ENCODE assay signal across 8 cellular contexts in the genomic region with DNA sequence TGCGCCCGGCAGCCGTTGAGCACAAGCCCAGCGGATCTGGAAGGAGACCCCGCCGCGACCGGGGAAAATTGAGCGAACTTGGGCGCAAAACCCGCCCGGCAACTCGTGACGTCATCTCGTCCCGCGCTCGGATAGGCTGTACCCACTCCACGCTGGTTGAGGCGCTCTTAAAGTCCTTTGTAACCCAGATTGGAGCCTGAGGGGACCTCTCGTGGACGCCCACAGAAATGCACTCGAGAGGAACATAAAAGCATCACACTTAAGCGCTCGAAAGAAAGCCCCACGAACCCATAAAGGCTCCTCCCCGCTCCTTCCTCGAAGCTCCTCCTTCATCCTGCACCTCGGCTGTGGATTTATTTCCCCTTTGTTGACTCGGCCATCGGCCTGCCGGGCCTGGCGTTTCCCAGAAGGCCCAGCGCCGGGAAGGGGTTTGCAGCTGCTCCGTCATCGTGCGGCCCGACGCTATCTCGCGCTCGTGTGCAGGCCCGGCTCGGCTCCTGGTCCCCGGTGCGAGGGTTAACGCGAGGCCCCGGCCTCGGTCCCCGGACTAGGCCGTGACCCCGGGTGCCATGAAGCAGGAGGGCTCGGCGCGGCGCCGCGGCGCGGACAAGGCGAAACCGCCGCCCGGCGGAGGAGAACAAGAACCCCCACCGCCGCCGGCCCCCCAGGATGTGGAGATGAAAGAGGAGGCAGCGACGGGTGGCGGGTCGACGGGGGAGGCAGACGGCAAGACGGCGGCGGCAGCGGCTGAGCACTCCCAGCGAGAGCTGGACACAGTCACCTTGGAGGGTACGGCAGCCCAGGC. TPM values are rescaled to one million over a fixed set of nuclear protein-coding genes. Genes with fewer than 3 reads are reported as not detected.
DNase-seq lines count a peak whose midpoint lies in the region; ATAC-seq and TF ChIP-seq lines count a peak whose summit lies in the region.

A gene (plus strand): TSS at position 406 of the 805 bp plus-strand sequence. CDS start 164 bp downstream, at position 570.

- CTCF ChIA-PET in Caco-2 (lab: Charles Lee) = interaction anchor here (0.6 to 2.0 kb wide), 17 partner anchors 20 to 362 kb away, joined by 3 to 39 read pairs (median 4); a partner anchor contains a TSS
- CTCF ChIA-PET in activated CD8-positive, alpha-beta memory T cell treated with anti-CD3 and anti-CD28 coated beads for 36 hours (lab: Charles Lee) = interaction anchor here (0.7 to 2.6 kb wide), 22 partner anchors 8 to 359 kb away, joined by 3 to 28 read pairs (median 4); no protein-coding TSS in a partner anchor

- intact Hi-C loops in Caco-2 (cut with micrococcal nuclease; ENCODE audit: unreplicated experiment) = loop anchor here (1.0 kb wide), 2 partner anchors 21 to 63 kb away; no protein-coding TSS in a partner anchor

- H3K4me3 Mint-ChIP-seq in Caco-2 (ENCODE audit: unreplicated experiment) = peak within 1 kb of the TSS; percentile 98

- peak within 1 kb of the TSS; percentile 97 for H3K27ac Mint-ChIP-seq in Caco-2 (ENCODE audit: unreplicated experiment)

- BruUV-seq in Caco-2 (replicated peaks; lab: Mats Ljungman, UMichigan) = no TSS peak

- peaks cover 2% of the 10 kb centered on the region for H3K36me3 ChIP-seq in Caco-2 (ENCODE audit: control insufficient read depth, insufficient read depth, low read length)

- H3K9me3 Mint-ChIP-seq in Caco-2 (ENCODE audit: unreplicated experiment) = no peaks in the 10 kb centered on the region

- no peaks in the 10 kb centered on the region for H3K27me3 Mint-ChIP-seq in Caco-2 (ENCODE audit: insufficient read depth, unreplicated experiment)

- peak; percentile 68 to 80 for TF ChIP-seq CTCF in Caco-2 (IDR thresholded peaks at IDR 0.05; ENCODE audit: insufficient read depth in 1 of 2, low read depth in 1 of 2, low read length in 1 of 2, severe bottlenecking in 1 of 2, unreplicated experiment in 1 of 2)

- POLR2A ChIA-PET in Caco-2 (lab: Charles Lee) = interaction anchor here (0.5 to 1.6 kb wide), 13 partner anchors 22 to 237 kb away, joined by 3 to 14 read pairs (median 4); a partner anchor contains a TSS
- POLR2A ChIA-PET in activated CD8-positive, alpha-beta memory T cell treated with anti-CD3 and anti-CD28 coated beads for 36 hours (lab: Charles Lee) = interaction anchor here (0.6 to 1.6 kb wide), 9 partner anchors 23 to 353 kb away, joined by 3 to 8 read pairs (median 4); a partner anchor contains a TSS

- ATAC-seq in GM21360 (IDR thresholded peaks at IDR 0.05; ENCODE audit: unreplicated experiment) = peak; percentile 88

- H3K9me3 ChIP-seq in Caco-2 = no peaks in the 10 kb centered on the region

- no peaks in the 10 kb centered on the region for H3K27me3 ChIP-seq in Caco-2 (replicated peaks; ENCODE audit: control insufficient read depth, insufficient read depth, low read length)

- peak within 1 kb of the TSS; percentile 82 for H3K4me3 ChIP-seq in Caco-2 (ENCODE audit: low read depth, low read length)

- H3K36me3 Mint-ChIP-seq in Caco-2 (ENCODE audit: insufficient read depth, unreplicated experiment) = peaks cover 41% of the 10 kb centered on the region

- DNase-seq in Caco-2 (peak; percentile 99), HT1080 (ENCODE audit: low read depth) (peak; percentile 100), NOMO-1 (lab: John Stamatoyannopoulos, UW; ENCODE audit: unreplicated experiment in 2 of 2) (peak; percentile 99 to 100), lung microvascular endothelial cell (ENCODE audit: low read depth in 2 of 2) (peak; percentile 100)
- DNase-seq in effector CD8-positive, alpha-beta T cell (lab: John Stamatoyannopoulos, UW) = peak; percentile 96
- peak; percentile 95 to 97 (median 97) for DNase-seq in stimulated activated CD4-positive, alpha-beta T cell treated with anti-CD3 and anti-CD28 coated beads, TNF-alpha, amount 100 ng/mL, for 48 hours (ENCODE audit: low read depth in 3 of 3)

- H3K4me1 Mint-ChIP-seq in Caco-2 (ENCODE audit: low read depth, unreplicated experiment) = peaks cover 19% of the 10 kb centered on the region

- peaks cover 6% of the 10 kb centered on the region; the same call in 1 of the 2 replicates for H3K4me1 ChIP-seq in Caco-2

RNA-seq across cellular contexts. Expression of the gene that starts here (rescaled TPM):
- total RNA-seq in Caco-2 (2022) (179 and 195 TPM in 2 replicates), lung microvascular endothelial cell (66.5 and 84.3 TPM in 2 replicates)
- 229 and 243 TPM in 2 replicates for total RNA-seq in HT1080 (2014; rRNA removed; shearing (Covaris generic))
- polyA plus RNA-seq in HT1080 (2015; cell fraction: cytosol; rRNA removed) = 134 and 150 TPM in 2 replicates
- 173 and 191 TPM in 2 replicates for polyA plus RNA-seq in HT1080 (2015; cell fraction: nucleus; rRNA removed)
- 100 to 1,000 TPM; 193 to 197 TPM for total RNA-seq in activated CD8-positive, alpha-beta memory T cell treated with anti-CD3 and anti-CD28 coated beads for 36 hours

Comparison
In these comparisons a context has a peak if more than half of its experiments do, and no peak if none do; other contexts are left out.
1. Peak in every context shown above with its lines: DNase-seq, ATAC-seq and H3K4me3 ChIP-seq.